2 cellular contexts compared by ENCODE assay signal in the genomic region with DNA sequence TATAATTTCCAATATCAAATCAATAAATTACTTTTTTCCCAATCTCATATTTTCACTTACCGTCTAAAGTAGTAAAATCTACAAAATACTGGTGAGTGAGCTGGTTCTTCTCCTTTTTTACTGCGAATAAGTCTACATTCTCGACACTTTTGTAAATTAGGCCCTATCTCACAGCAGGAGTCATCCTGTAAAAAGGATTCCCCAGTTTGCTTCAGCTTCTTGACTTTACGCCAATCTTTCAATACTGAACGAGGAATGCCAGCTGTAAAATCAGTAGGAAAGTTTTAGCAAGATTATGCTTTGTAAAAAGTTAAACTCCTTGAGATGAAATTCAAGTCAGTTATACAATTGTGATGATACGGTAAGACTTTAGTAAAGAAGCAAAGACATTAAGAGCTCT.
TF ChIP-seq lines count a peak whose summit lies in the region.

No MANE protein-coding gene starts in this region.

TF ChIP-seq in HEK293, 187 proteins besides CTCF, POLR2A, EP300 and RAD21 (continued from another document):
- no peak for TF ChIP-seq ZNF23 (tag by site-specific recombination; IDR thresholded peaks at IDR 0.05; ENCODE audit: borderline replicate concordance)

TF ChIP-seq in WTC11, 78 proteins besides CTCF, POLR2A, EP300 and RAD21 (continued from another document):
- TF ChIP-seq, protein P1, sequence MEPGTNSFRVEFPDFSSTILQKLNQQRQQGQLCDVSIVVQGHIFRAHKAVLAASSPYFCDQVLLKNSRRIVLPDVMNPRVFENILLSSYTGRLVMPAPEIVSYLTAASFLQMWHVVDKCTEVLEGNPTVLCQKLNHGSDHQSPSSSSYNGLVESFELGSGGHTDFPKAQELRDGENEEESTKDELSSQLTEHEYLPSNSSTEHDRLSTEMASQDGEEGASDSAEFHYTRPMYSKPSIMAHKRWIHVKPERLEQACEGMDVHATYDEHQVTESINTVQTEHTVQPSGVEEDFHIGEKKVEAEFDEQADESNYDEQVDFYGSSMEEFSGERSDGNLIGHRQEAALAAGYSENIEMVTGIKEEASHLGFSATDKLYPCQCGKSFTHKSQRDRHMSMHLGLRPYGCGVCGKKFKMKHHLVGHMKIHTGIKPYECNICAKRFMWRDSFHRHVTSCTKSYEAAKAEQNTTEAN (CRISPR knock-in tag; IDR thresholded peaks at IDR 0.05): no peak
- TF ChIP-seq ZBTB21 (CRISPR knock-in tag; IDR thresholded peaks at IDR 0.05; ENCODE audit: borderline replicate concordance) (no peak), JUN (CRISPR knock-in tag; IDR thresholded peaks at IDR 0.05) (no peak), GABPB1 (CRISPR knock-in tag; IDR thresholded peaks at IDR 0.05) (no peak), IRF2 (CRISPR knock-in tag; IDR thresholded peaks at IDR 0.05; ENCODE audit: borderline replicate concordance, low read depth) (no peak), SMAD3 (CRISPR knock-in tag; IDR thresholded peaks at IDR 0.05; ENCODE audit: borderline replicate concordance) (no peak), STAT6 (CRISPR knock-in tag; conservative IDR thresholded peaks at IDR 0.05; ENCODE audit: low read depth) (no peak), TCF7 (CRISPR knock-in tag; IDR thresholded peaks at IDR 0.05; ENCODE audit: low read depth) (no peak), SOX15 (CRISPR knock-in tag; IDR thresholded peaks at IDR 0.05) (no peak), FOXP1 (CRISPR knock-in tag; IDR thresholded peaks at IDR 0.05; ENCODE audit: borderline replicate concordance) (no peak), ZNF138 (CRISPR knock-in tag; conservative IDR thresholded peaks at IDR 0.05) (no peak), PRRX2 (CRISPR knock-in tag; IDR thresholded peaks at IDR 0.05) (no peak), RORB (CRISPR knock-in tag; IDR thresholded peaks at IDR 0.05) (no peak)
- TF ChIP-seq, protein P2, sequence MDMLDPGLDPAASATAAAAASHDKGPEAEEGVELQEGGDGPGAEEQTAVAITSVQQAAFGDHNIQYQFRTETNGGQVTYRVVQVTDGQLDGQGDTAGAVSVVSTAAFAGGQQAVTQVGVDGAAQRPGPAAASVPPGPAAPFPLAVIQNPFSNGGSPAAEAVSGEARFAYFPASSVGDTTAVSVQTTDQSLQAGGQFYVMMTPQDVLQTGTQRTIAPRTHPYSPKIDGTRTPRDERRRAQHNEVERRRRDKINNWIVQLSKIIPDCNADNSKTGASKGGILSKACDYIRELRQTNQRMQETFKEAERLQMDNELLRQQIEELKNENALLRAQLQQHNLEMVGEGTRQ (CRISPR knock-in tag; IDR thresholded peaks at IDR 0.05): no peak
- TF ChIP-seq, protein P3, sequence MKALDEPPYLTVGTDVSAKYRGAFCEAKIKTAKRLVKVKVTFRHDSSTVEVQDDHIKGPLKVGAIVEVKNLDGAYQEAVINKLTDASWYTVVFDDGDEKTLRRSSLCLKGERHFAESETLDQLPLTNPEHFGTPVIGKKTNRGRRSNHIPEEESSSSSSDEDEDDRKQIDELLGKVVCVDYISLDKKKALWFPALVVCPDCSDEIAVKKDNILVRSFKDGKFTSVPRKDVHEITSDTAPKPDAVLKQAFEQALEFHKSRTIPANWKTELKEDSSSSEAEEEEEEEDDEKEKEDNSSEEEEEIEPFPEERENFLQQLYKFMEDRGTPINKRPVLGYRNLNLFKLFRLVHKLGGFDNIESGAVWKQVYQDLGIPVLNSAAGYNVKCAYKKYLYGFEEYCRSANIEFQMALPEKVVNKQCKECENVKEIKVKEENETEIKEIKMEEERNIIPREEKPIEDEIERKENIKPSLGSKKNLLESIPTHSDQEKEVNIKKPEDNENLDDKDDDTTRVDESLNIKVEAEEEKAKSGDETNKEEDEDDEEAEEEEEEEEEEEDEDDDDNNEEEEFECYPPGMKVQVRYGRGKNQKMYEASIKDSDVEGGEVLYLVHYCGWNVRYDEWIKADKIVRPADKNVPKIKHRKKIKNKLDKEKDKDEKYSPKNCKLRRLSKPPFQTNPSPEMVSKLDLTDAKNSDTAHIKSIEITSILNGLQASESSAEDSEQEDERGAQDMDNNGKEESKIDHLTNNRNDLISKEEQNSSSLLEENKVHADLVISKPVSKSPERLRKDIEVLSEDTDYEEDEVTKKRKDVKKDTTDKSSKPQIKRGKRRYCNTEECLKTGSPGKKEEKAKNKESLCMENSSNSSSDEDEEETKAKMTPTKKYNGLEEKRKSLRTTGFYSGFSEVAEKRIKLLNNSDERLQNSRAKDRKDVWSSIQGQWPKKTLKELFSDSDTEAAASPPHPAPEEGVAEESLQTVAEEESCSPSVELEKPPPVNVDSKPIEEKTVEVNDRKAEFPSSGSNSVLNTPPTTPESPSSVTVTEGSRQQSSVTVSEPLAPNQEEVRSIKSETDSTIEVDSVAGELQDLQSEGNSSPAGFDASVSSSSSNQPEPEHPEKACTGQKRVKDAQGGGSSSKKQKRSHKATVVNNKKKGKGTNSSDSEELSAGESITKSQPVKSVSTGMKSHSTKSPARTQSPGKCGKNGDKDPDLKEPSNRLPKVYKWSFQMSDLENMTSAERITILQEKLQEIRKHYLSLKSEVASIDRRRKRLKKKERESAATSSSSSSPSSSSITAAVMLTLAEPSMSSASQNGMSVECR (CRISPR knock-in tag; IDR thresholded peaks at IDR 0.05; ENCODE audit: borderline replicate concordance): no peak
TF ChIP-seq in WTC11: peak in this region for 0.
